8 cellular contexts compared by ENCODE assay signal in the genomic region with DNA sequence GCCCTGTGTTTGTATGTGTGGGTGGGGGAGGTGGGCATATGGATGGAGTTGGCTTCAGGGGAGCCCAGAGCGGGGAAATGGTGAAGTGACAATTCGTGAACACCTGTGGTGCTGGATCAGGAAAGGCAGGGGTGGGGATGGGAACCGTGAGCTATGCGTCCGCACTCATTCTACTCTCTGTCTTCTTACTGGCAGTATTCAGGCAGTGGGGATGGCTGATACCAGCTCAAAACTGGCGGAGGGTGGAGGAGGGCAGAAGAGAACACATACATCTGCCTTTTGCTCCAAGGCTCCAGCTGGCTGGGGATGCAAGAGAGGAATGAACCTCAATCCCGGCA. TPM values are rescaled to one million over a fixed set of nuclear protein-coding genes. Genes with fewer than 3 reads are reported as not detected.
DNase-seq lines count a peak whose midpoint lies in the region; ATAC-seq and TF ChIP-seq lines count a peak whose summit lies in the region.
"Not testable (repeated sequence)": the region's sequence is repeated elsewhere in the genome, so short reads cannot be mapped to it uniquely, and the experiment has no call there.

No MANE protein-coding gene starts in this region.

- in situ Hi-C loops in Panc1 (cut with HindIII; ENCODE audit: low pct_unique_long_range_greater_than_20kb, low sequenced_read_pairs): not testable (repeated sequence)

- TF ChIP-seq POLR2A in uterus (IDR thresholded peaks at IDR 0.05): not testable (repeated sequence)

- H3K4me3 ChIP-seq in GM12875 (ENCODE audit: low read depth, low read length): peak overlapping the region; percentile 41
- peak overlapping the region; percentile 56 to 87 for H3K4me3 ChIP-seq in Panc1 (ENCODE audit: low read depth in 2 of 2, low read length in 2 of 2)
- H3K4me3 ChIP-seq in coronary artery: peak overlapping the region; percentile 67
- H3K4me3 ChIP-seq in mucosa of descending colon: not testable (repeated sequence)
- H3K4me3 ChIP-seq in skeletal muscle cell (ENCODE audit: low read depth, low read length): peak overlapping the region; percentile 57
- peak overlapping the region; percentile 38 for H3K4me3 ChIP-seq in uterus

- H3K27me3 ChIP-seq in Panc1 (ENCODE audit: control insufficient read depth, insufficient read depth, low read length); uterus: not testable (repeated sequence)

- not testable (repeated sequence) for BruUV-seq in Panc1 (replicated peaks; lab: Mats Ljungman, UMichigan)

- not testable (repeated sequence) for TF ChIP-seq CTCF in GM12875 (IDR thresholded peaks at IDR 0.05; ENCODE audit: borderline replicate concordance, insufficient read depth, low read depth, low read length); Panc1 (IDR thresholded peaks at IDR 0.05); coronary artery (IDR thresholded peaks at IDR 0.05); glutamatergic neuron (IDR thresholded peaks at IDR 0.05; ENCODE audit: partially characterized antibody, unreplicated experiment); mucosa of descending colon (IDR thresholded peaks at IDR 0.05); uterus (IDR thresholded peaks at IDR 0.05)

- H3K27ac Mint-ChIP-seq in activated T-helper 2 cell treated with anti-CD3 and anti-CD28 coated beads, Interferon-gamma antibody, Interleukin-2, Interleukin-4, amounts not matched to agents 10 μg/mL and 5 μg/mL and 100 μg/mL, durations not matched to agents 14 hours and 24 hours and 36 hours: not testable (repeated sequence)
- peak overlapping the region; percentile 94 for H3K27ac Mint-ChIP-seq in glutamatergic neuron (ENCODE audit: unreplicated experiment)

- not testable (repeated sequence) for H3K4me1 Mint-ChIP-seq in activated T-helper 2 cell treated with anti-CD3 and anti-CD28 coated beads, Interferon-gamma antibody, Interleukin-2, Interleukin-4, amounts not matched to agents 10 μg/mL and 5 μg/mL and 100 μg/mL, durations not matched to agents 14 hours and 24 hours and 36 hours (ENCODE audit: low read depth); glutamatergic neuron (ENCODE audit: low read depth, unreplicated experiment)

- not testable (repeated sequence) for H3K4me1 ChIP-seq in Panc1 (ENCODE audit: control insufficient read depth, insufficient read depth, low read length); mucosa of descending colon (ENCODE audit: low read depth); uterus

- not testable (repeated sequence) for DNase-seq in Panc1 (ENCODE audit: low read depth, low spot score); activated T-helper 2 cell treated with anti-CD3 and anti-CD28 coated beads, Interferon-gamma antibody, Interleukin-2, Interleukin-4, amounts not matched to agents 10 μg/mL and 5 μg/mL and 100 μg/mL, durations not matched to agents 14 hours and 24 hours and 36 hours (ENCODE audit: low spot score); coronary artery (ENCODE audit: low spot score); glutamatergic neuron; mucosa of descending colon; skeletal muscle cell (ENCODE audit: low read depth); uterus

- CTCF ChIA-PET in Panc1 (lab: Charles Lee): interaction anchor here (0.5 kb wide), 1 partner anchor 48 kb away, joined by 4 read pairs; no protein-coding TSS in a partner anchor

- H3K36me3 Mint-ChIP-seq in activated T-helper 2 cell treated with anti-CD3 and anti-CD28 coated beads, Interferon-gamma antibody, Interleukin-2, Interleukin-4, amounts not matched to agents 10 μg/mL and 5 μg/mL and 100 μg/mL, durations not matched to agents 14 hours and 24 hours and 36 hours (ENCODE audit: low read depth); glutamatergic neuron (ENCODE audit: unreplicated experiment): not testable (repeated sequence)

- POLR2A ChIA-PET in Panc1 (lab: Charles Lee): not testable (repeated sequence)

- intact Hi-C loops in Panc1 (cut with micrococcal nuclease; ENCODE audit: unreplicated experiment): loop anchor here (10.0 kb wide), 1 partner anchor 114 kb away; no protein-coding TSS in a partner anchor
- intact Hi-C loops in activated T-helper 2 cell treated with anti-CD3 and anti-CD28 coated beads, Interferon-gamma antibody, Interleukin-2, Interleukin-4, amounts not matched to agents 10 μg/mL and 5 μg/mL and 100 μg/mL, durations not matched to agents 14 hours and 24 hours and 36 hours (cut with micrococcal nuclease): loop anchor here (5.0 kb wide), 1 partner anchor 59 kb away; no protein-coding TSS in a partner anchor
- intact Hi-C loops in mucosa of descending colon (cut with DNase I, micrococcal nuclease); uterus (cut with DNase I; ENCODE audit: low total_unique reads): not testable (repeated sequence)

- H3K36me3 ChIP-seq in Panc1 (ENCODE audit: control insufficient read depth, insufficient read depth, low read length); mucosa of descending colon (ENCODE audit: low read depth); uterus: not testable (repeated sequence)

- H3K4me3 Mint-ChIP-seq in activated T-helper 2 cell treated with anti-CD3 and anti-CD28 coated beads, Interferon-gamma antibody, Interleukin-2, Interleukin-4, amounts not matched to agents 10 μg/mL and 5 μg/mL and 100 μg/mL, durations not matched to agents 14 hours and 24 hours and 36 hours (ENCODE audit: low read depth): peak overlapping the region; percentile 82
- H3K4me3 Mint-ChIP-seq in glutamatergic neuron (ENCODE audit: unreplicated experiment): peak overlapping the region; percentile 98

- peak overlapping the region; percentile 64; the same call in 1 of the 2 replicates for H3K27ac ChIP-seq in Panc1 (ENCODE audit: low read length)
- not testable (repeated sequence) for H3K27ac ChIP-seq in coronary artery
- peak overlapping the region in 1 of 2 donors; percentile 62 for H3K27ac ChIP-seq in uterus

- not testable (repeated sequence) for H3K9me3 ChIP-seq in Panc1 (ENCODE audit: control insufficient read depth, insufficient read depth, low read depth, low read length); mucosa of descending colon; uterus

- H3K9me3 Mint-ChIP-seq in activated T-helper 2 cell treated with anti-CD3 and anti-CD28 coated beads, Interferon-gamma antibody, Interleukin-2, Interleukin-4, amounts not matched to agents 10 μg/mL and 5 μg/mL and 100 μg/mL, durations not matched to agents 14 hours and 24 hours and 36 hours; glutamatergic neuron (ENCODE audit: unreplicated experiment): not testable (repeated sequence)

- not testable (repeated sequence) for H3K27me3 Mint-ChIP-seq in activated T-helper 2 cell treated with anti-CD3 and anti-CD28 coated beads, Interferon-gamma antibody, Interleukin-2, Interleukin-4, amounts not matched to agents 10 μg/mL and 5 μg/mL and 100 μg/mL, durations not matched to agents 14 hours and 24 hours and 36 hours (ENCODE audit: low read depth); glutamatergic neuron (ENCODE audit: unreplicated experiment)

- ATAC-seq in Panc1 (peak; percentile 60), mucosa of descending colon (peak; percentile 32)

RNA-seq across cellular contexts. Expression of a gene that starts 0.6 kb away (rescaled TPM):
- 5.6 TPM for total RNA-seq in Panc1 (2021; ENCODE audit: unreplicated experiment)
- polyA plus RNA-seq in Panc1 (2012; ENCODE audit: insufficient read length): 5.6 TPM
- 0.71 and 1.4 TPM in 2 replicates for total RNA-seq in activated T-helper 2 cell treated with anti-CD3 and anti-CD28 coated beads, Interferon-gamma antibody, Interleukin-2, Interleukin-4, amounts not matched to agents 10 μg/mL and 5 μg/mL and 100 μg/mL, durations not matched to agents 14 hours and 24 hours and 36 hours
- total RNA-seq in glutamatergic neuron (ENCODE audit: unreplicated experiment): 19.4 TPM
- 10 to 100 TPM in 1 of 3 donors, 1 to 10 TPM in 2; 1.4 to 11.4 (median 2.2) TPM for total RNA-seq in mucosa of descending colon
- 10 to 100 TPM in 2 of 4 donors, 1 to 10 TPM in 2; 2.4 to 26.2 (median 11.9) TPM for total RNA-seq in uterus

RNA-seq across cellular contexts. Expression of a gene that starts 8.9 kb away (rescaled TPM):
- total RNA-seq in Panc1 (2021; ENCODE audit: unreplicated experiment) (7.4 TPM), glutamatergic neuron (ENCODE audit: unreplicated experiment) (24.6 TPM), mucosa of descending colon (10 to 100 TPM in 1 of 3 donors, 1 to 10 TPM in 2; 2.2 to 11.4 (median 2.8) TPM), uterus (10 to 100 TPM in 2 of 4 donors, 1 to 10 TPM in 2; 7.1 to 99.6 (median 20.3) TPM)
- 4.2 TPM for polyA plus RNA-seq in Panc1 (2012; ENCODE audit: insufficient read length)
- total RNA-seq in activated T-helper 2 cell treated with anti-CD3 and anti-CD28 coated beads, Interferon-gamma antibody, Interleukin-2, Interleukin-4, amounts not matched to agents 10 μg/mL and 5 μg/mL and 100 μg/mL, durations not matched to agents 14 hours and 24 hours and 36 hours: 0.23 and 0.32 TPM in 2 replicates
